ENCODE assay signal across 8 cellular contexts in genomic region chr2:38076250-38076709, GRCh38. TPM values are rescaled to one million over a fixed set of nuclear protein-coding genes. Genes with fewer than 3 reads are reported as not detected.
DNase-seq lines count a peak whose midpoint lies in the region; ATAC-seq and TF ChIP-seq lines count a peak whose summit lies in the region.

No MANE protein-coding gene starts in this region.

- no peak for TF ChIP-seq CTCF in endothelial cell (IDR thresholded peaks at IDR 0.05; ENCODE audit: unreplicated experiment)

- 0 to 2% methylated on average over 30 to 37 of the region's 39 CpGs for WGBS in mesodermal cell (ENCODE audit: insufficient coverage in 2 of 2), 2 experiments

- peaks cover 8% of the 10 kb centered on the region for H3K4me1 Mint-ChIP-seq in T-helper 17 cell
- H3K4me1 Mint-ChIP-seq in endothelial cell (ENCODE audit: unreplicated experiment): peaks cover 16% of the 10 kb centered on the region
- peaks cover 25% of the 10 kb centered on the region for H3K4me1 Mint-ChIP-seq in stimulated activated memory B cell treated with anti-CD40 and anti-IgM and Interleukin-4, amounts not matched to agents 10 μg/mL and 1 μg/mL and 100 μg/mL, for 72 hours

- H3K36me3 Mint-ChIP-seq in T-helper 17 cell (ENCODE audit: low read depth): peaks cover 3% of the 10 kb centered on the region
- no peaks in the 10 kb centered on the region for H3K36me3 Mint-ChIP-seq in endothelial cell (ENCODE audit: low read depth, unreplicated experiment)
- H3K36me3 Mint-ChIP-seq in stimulated activated memory B cell treated with anti-CD40 and anti-IgM and Interleukin-4, amounts not matched to agents 10 μg/mL and 1 μg/mL and 100 μg/mL, for 72 hours: no peaks in the 10 kb centered on the region

- H3K27ac ChIP-seq in mesodermal cell (ENCODE audit: low read depth, low read length, severe bottlenecking): no peak overlapping the region

- no peaks in the 10 kb centered on the region for H3K9me3 ChIP-seq in T-helper 17 cell (ENCODE audit: control insufficient read depth, low read length, poor library complexity, severe bottlenecking)
- no peaks in the 10 kb centered on the region for H3K9me3 ChIP-seq in mesodermal cell (ENCODE audit: control insufficient read depth, low read length)

- peak overlapping the region; percentile 49 for H3K4me3 ChIP-seq in mesodermal cell (ENCODE audit: extremely low read depth, insufficient read depth, low read length, poor library complexity, severe bottlenecking)

- H3K4me3 Mint-ChIP-seq in T-helper 17 cell (peak overlapping the region; percentile 59), endothelial cell (ENCODE audit: unreplicated experiment) (peak overlapping the region; percentile 85)
- H3K4me3 Mint-ChIP-seq in stimulated activated memory B cell treated with anti-CD40 and anti-IgM and Interleukin-4, amounts not matched to agents 10 μg/mL and 1 μg/mL and 100 μg/mL, for 72 hours: peak overlapping the region; percentile 82

- H3K27ac Mint-ChIP-seq in T-helper 17 cell (no peak overlapping the region), endothelial cell (ENCODE audit: unreplicated experiment) (no peak overlapping the region)
- peak overlapping the region; percentile 94 for H3K27ac Mint-ChIP-seq in stimulated activated memory B cell treated with anti-CD40 and anti-IgM and Interleukin-4, amounts not matched to agents 10 μg/mL and 1 μg/mL and 100 μg/mL, for 72 hours

- no peaks in the 10 kb centered on the region for H3K9me3 Mint-ChIP-seq in endothelial cell (ENCODE audit: unreplicated experiment)
- H3K9me3 Mint-ChIP-seq in stimulated activated memory B cell treated with anti-CD40 and anti-IgM and Interleukin-4, amounts not matched to agents 10 μg/mL and 1 μg/mL and 100 μg/mL, for 72 hours: no peaks in the 10 kb centered on the region

- peak; percentile 30 for DNase-seq in DMS53 treated with DMSO at 0.1 percent for 48 hours (lab: John Stamatoyannopoulos, UW; ENCODE audit: unreplicated experiment)
- DNase-seq in HuH-7.5 (ENCODE audit: low spot score): peak; percentile 68
- no peak for DNase-seq in T-helper 17 cell
- DNase-seq in endothelial cell (ENCODE audit: low spot score): peak; percentile 59
- DNase-seq in NCI-H146 treated with DMSO at 0.1 percent for 48 hours (lab: John Stamatoyannopoulos, UW; ENCODE audit: unreplicated experiment): no peak

- H3K27me3 Mint-ChIP-seq in T-helper 17 cell (peaks cover 61% of the 10 kb centered on the region), endothelial cell (ENCODE audit: unreplicated experiment) (peaks cover 20% of the 10 kb centered on the region)
- peaks cover 71% of the 10 kb centered on the region for H3K27me3 Mint-ChIP-seq in stimulated activated memory B cell treated with anti-CD40 and anti-IgM and Interleukin-4, amounts not matched to agents 10 μg/mL and 1 μg/mL and 100 μg/mL, for 72 hours

- H3K4me1 ChIP-seq in mesodermal cell (ENCODE audit: control insufficient read depth, insufficient read depth, low read length, poor library complexity, severe bottlenecking): peaks cover 14% of the 10 kb centered on the region

- H3K36me3 ChIP-seq in mesodermal cell (ENCODE audit: control insufficient read depth, insufficient read depth, low read length): no peaks in the 10 kb centered on the region

- ATAC-seq in GM21381 (IDR thresholded peaks at IDR 0.05; ENCODE audit: unreplicated experiment) (peak; percentile 51), T-helper 17 cell (peak; percentile 35)
- peak; percentile 64 for ATAC-seq in stimulated activated memory B cell treated with anti-CD40 and anti-IgM and Interleukin-4, amounts not matched to agents 10 μg/mL and 1 μg/mL and 100 μg/mL, for 72 hours

RNA-seq across cellular contexts. Expression of gene CYP1B1, which starts 0.3 kb away (rescaled TPM):
- 1 to 10 TPM in 1 of 2 donors, under 1 TPM in 1; 0.44 to 1.4 TPM for total RNA-seq in T-helper 17 cell
- total RNA-seq in endothelial cell (ENCODE audit: unreplicated experiment): 1.2 TPM
- polyA plus RNA-seq in mesodermal cell (2013, experiment 1 of 2): 4.1 TPM
- 3.1 TPM for polyA plus RNA-seq in mesodermal cell (2013, experiment 2 of 2)

Comparison
In these comparisons a context has a peak if more than half of its experiments do, and no peak if none do; other contexts are left out.
1. DNase-seq: peak in DMS53 treated with DMSO at 0.1 percent for 48 hours (single experiment), HuH-7.5 (single experiment) and endothelial cell (single experiment); none in T-helper 17 cell (0 of 3) and NCI-H146 treated with DMSO at 0.1 percent for 48 hours (single experiment).
2. Peak in every context shown above with its lines, with median percentiles within 50 percentile points of each other: ATAC-seq and H3K4me3 Mint-ChIP-seq.